8 cellular contexts compared by ENCODE assay signal in genomic region chr14:24114536-24115450, GRCh38. TPM values are rescaled to one million over a fixed set of nuclear protein-coding genes. Genes with fewer than 3 reads are reported as not detected.
A peak's percentile ranks its signal among the peaks of the same experiment; 100 is the strongest.
DNase-seq lines count a peak whose midpoint lies in the region; ATAC-seq and TF ChIP-seq lines count a peak whose summit lies in the region.

DCAF11 (plus strand) TSS chr14:24114777; CDS start chr14:24115595, 818 bp downstream.
NRL (minus strand) TSS chr14:24114949; CDS start chr14:24082848, 32,101 bp downstream.

- no peak for TF ChIP-seq CTCF in BE2C (IDR thresholded peaks at IDR 0.05; ENCODE audit: low read depth, low read length)

- H3K27me3 ChIP-seq in BE2C, result no peaks in the 10 kb centered on the region

- H3K27ac ChIP-seq in cingulate gyrus (ENCODE audit: low read depth, low read length), result peak within 1 kb of the TSS; percentile 100

- DNase-seq in BE2C (peak; percentile 99), GM19240 (ENCODE audit: insufficient read length, low spot score) (peak; percentile 91), NCI-H524 (lab: John Stamatoyannopoulos, UW) (peak; percentile 100), kidney glomerular epithelial cell (lab: John Stamatoyannopoulos, UW) (peak; percentile 100)
- peak; percentile 99 for DNase-seq in activated CD4-positive, alpha-beta T cell treated with anti-CD3 and anti-CD28 coated beads for 4 hours
- peak; percentile 96 to 98 for DNase-seq in stimulated activated CD4-positive, alpha-beta T cell treated with anti-CD3 and anti-CD28 coated beads, Interleukin-15, amount 100 ng/mL, for 48 hours (ENCODE audit: low read depth in 2 of 2)

- peak within 1 kb of the TSS; percentile 84 for H3K4me3 ChIP-seq in BE2C (ENCODE audit: low read depth, low read length)

- peak; percentile 69 for ATAC-seq in HG03457 (IDR thresholded peaks at IDR 0.05; ENCODE audit: unreplicated experiment)

- no peaks in the 10 kb centered on the region for H3K9me3 ChIP-seq in BE2C

- peaks cover 6% of the 10 kb centered on the region for H3K36me3 ChIP-seq in BE2C

- H3K4me1 ChIP-seq in BE2C, result no peaks in the 10 kb centered on the region; the same call in 1 of the 2 replicates

RNA-seq across cellular contexts. Expression of gene DCAF11, which starts in this region (rescaled TPM):
- 50.6 TPM for polyA plus RNA-seq in BE2C (2012; ENCODE audit: insufficient read depth, insufficient read length, low read depth)

RNA-seq across cellular contexts. Expression of gene NRL, which starts in this region (rescaled TPM):
- polyA plus RNA-seq in BE2C (2012; ENCODE audit: insufficient read depth, insufficient read length, low read depth), result 2.8 TPM

Comparison
In these comparisons a context has a peak if more than half of its experiments do, and no peak if none do; other contexts are left out.
1. Peak in every context shown above with its lines: DNase-seq, ATAC-seq, H3K4me3 ChIP-seq and H3K27ac ChIP-seq.